12 cellular contexts compared by ENCODE assay signal in genomic region chr3:64186667-64187064, GRCh38. TPM values are rescaled to one million over a fixed set of nuclear protein-coding genes. Genes with fewer than 3 reads are reported as not detected.
DNase-seq lines count a peak whose midpoint lies in the region; ATAC-seq and TF ChIP-seq lines count a peak whose summit lies in the region.
"Had no signal": no experiment of that assay in that cellular context is flagged by ENCODE, and none has a peak within 500 bp of the region (broad histone marks: within the 10 kb centered on the region; RNA-seq: fewer than 3 reads in every experiment).

No MANE protein-coding gene starts in this region.

- H3K27ac ChIP-seq in cardiac muscle cell = peak overlapping the region; percentile 34
- peak overlapping the region; percentile 96 for H3K27ac ChIP-seq in osteoblast (ENCODE audit: low read depth, low read length)
- peak overlapping the region; percentile 1 to 48 for H3K27ac ChIP-seq in aorta (ENCODE audit: low read depth in 1 of 2, low read length in 2 of 2)

- H3K79me2 ChIP-seq in osteoblast (ENCODE audit: insufficient read depth, low read length) = peaks cover 20% of the 10 kb centered on the region

- no peak overlapping the region for H3K4me3 ChIP-seq in cardiac muscle cell
- H3K4me3 ChIP-seq in osteoblast (ENCODE audit: insufficient read depth, low read length) = peak overlapping the region; percentile 17
- no peak overlapping the region for H3K4me3 ChIP-seq in aorta (ENCODE audit: low read length in 2 of 2)
- H3K4me3 ChIP-seq: adrenal gland had no signal

- intact Hi-C loops in aorta (cut with DNase I) = loop anchor here (5.0 kb wide), 1 partner anchor 36 kb away; no protein-coding TSS in a partner anchor

- H3K9me3 ChIP-seq in cardiac muscle cell (ENCODE audit: low read depth) = no peaks in the 10 kb centered on the region
- H3K9me3 ChIP-seq in osteoblast (ENCODE audit: low read depth, low read length) = no peaks in the 10 kb centered on the region
- no peaks in the 10 kb centered on the region for H3K9me3 ChIP-seq in aorta (ENCODE audit: control insufficient read depth, low read length)
- H3K9me3 ChIP-seq: adrenal gland had no signal

- H3K4me2 ChIP-seq in osteoblast (ENCODE audit: insufficient read depth, low read length) = peak overlapping the region; percentile 77

- ATAC-seq in aorta (ENCODE audit: low FRiP score) (peak; percentile 6), GM19452 (IDR thresholded peaks at IDR 0.05; ENCODE audit: unreplicated experiment) (no peak)
- ATAC-seq: naive thymus-derived CD4-positive, alpha-beta T cell had no signal

- WGBS in aorta, 2 donors = 66 to 81% methylated on average over 2 of the region's 2 CpGs

- DNase-seq in NCI-H1694 treated with DMSO at 0.1 percent for 48 hours (lab: John Stamatoyannopoulos, UW) = peak; percentile 42
- no peak for DNase-seq in NCI-H1694 (lab: John Stamatoyannopoulos, UW)
- no peak for DNase-seq in cardiac muscle cell (ENCODE audit: low read depth in 1 of 2, low spot score in 1 of 2)
- DNase-seq in osteoblast (ENCODE audit: insufficient read length, low spot score, missing footprints) = no peak
- DNase-seq in aorta = no peak
- no peak for DNase-seq in GM10266 (ENCODE audit: extremely low spot score)
- no peak for DNase-seq in middle frontal gyrus (ENCODE audit: extremely low spot score, low spot score)
- DNase-seq: Kasumi-1; naive thymus-derived CD4-positive, alpha-beta T cell; stimulated activated naive CD4-positive, alpha-beta T cell had no signal

- H3K27me3 ChIP-seq in cardiac muscle cell (no peaks in the 10 kb centered on the region), osteoblast (ENCODE audit: insufficient read depth, low read length) (no peaks in the 10 kb centered on the region), aorta (ENCODE audit: control insufficient read depth in 1 of 2, insufficient read depth in 2 of 2, low read length in 1 of 2) (no peaks in the 10 kb centered on the region)
- H3K27me3 ChIP-seq: adrenal gland had no signal

- H4K20me1 ChIP-seq in osteoblast (ENCODE audit: insufficient read depth, low read length) = no peaks in the 10 kb centered on the region

- H2AFZ ChIP-seq in osteoblast (ENCODE audit: low read length) = peak overlapping the region; percentile 32

- peaks cover 17% of the 10 kb centered on the region for H3K4me1 ChIP-seq in cardiac muscle cell (ENCODE audit: low read depth)
- peaks cover 63% of the 10 kb centered on the region for H3K4me1 ChIP-seq in osteoblast (ENCODE audit: insufficient read depth, low read length)
- peaks cover 0 to 18% of the 10 kb centered on the region in 2 donors for H3K4me1 ChIP-seq in aorta (ENCODE audit: control insufficient read depth in 1 of 2, insufficient read depth in 2 of 2, low read length in 2 of 2)

- no peak for TF ChIP-seq CTCF in cardiac muscle cell (IDR thresholded peaks at IDR 0.05; ENCODE audit: low read depth, low read length)
- TF ChIP-seq CTCF in osteoblast (IDR thresholded peaks at IDR 0.05; ENCODE audit: extremely low read depth, low read depth, low read length) = no peak
- TF ChIP-seq CTCF in GM10266 (IDR thresholded peaks at IDR 0.05; ENCODE audit: control insufficient read depth, insufficient read depth, low read depth, missing control alignments) = no peak

- H3K36me3 ChIP-seq in cardiac muscle cell (no peaks in the 10 kb centered on the region), osteoblast (ENCODE audit: insufficient read depth, low read length) (no peaks in the 10 kb centered on the region), aorta (ENCODE audit: control insufficient read depth in 1 of 2, insufficient read depth in 2 of 2, low read length in 1 of 2) (no peaks in the 10 kb centered on the region)
- H3K36me3 ChIP-seq: adrenal gland had no signal

RNA-seq across cellular contexts. Expression of gene PRICKLE2, which starts 38.6 kb away (rescaled TPM):
- total RNA-seq in cardiac muscle cell (11.6 and 11.7 TPM in 2 replicates), osteoblast (18.8 and 25.0 TPM in 2 replicates), aorta (10 to 100 TPM; 22.0 to 42.1 TPM)
- polyA plus RNA-seq in cardiac muscle cell (3.3 and 4.3 TPM in 2 replicates), aorta (1 to 10 TPM; 2.1 to 5.9 TPM)
- polyA plus RNA-seq: naive thymus-derived CD4-positive, alpha-beta T cell had no signal

Comparison
In these comparisons a context has a peak if more than half of its experiments do, and no peak if none do; other contexts are left out.
1. H3K27ac ChIP-seq: peak in every context shown above with its lines; median percentile 96 in osteoblast; 34 in cardiac muscle cell; 24 in aorta.